8 cellular contexts compared by ENCODE assay signal in the genomic region with DNA sequence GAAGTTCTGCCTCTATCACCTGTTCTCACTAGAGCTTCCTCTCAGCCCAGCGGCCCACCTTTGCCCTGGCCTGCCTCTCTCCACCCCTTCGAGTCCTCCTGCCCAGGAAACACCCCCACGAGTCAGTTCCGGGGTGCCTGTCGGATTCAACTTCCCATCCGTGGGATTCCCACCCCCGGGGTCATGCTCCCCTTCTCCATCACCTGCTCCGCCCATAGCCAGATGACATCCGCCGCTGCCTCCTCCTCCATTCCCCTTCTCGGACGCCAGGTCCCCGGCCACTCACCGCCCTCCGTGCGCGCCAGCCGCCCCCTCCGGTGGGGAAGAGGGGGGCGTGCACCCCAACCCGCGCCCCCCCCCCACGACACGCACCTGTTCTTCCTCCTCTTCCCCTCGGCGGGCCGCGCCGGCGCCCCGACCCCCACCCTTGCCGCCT. TPM values are rescaled to one million over a fixed set of nuclear protein-coding genes. Genes with fewer than 3 reads are reported as not detected.
DNase-seq lines count a peak whose midpoint lies in the region; ATAC-seq and TF ChIP-seq lines count a peak whose summit lies in the region.

No MANE protein-coding gene starts in this region.

- TF ChIP-seq CTCF in osteocyte (IDR thresholded peaks at IDR 0.05) = no peak

- H3K27ac Mint-ChIP-seq in osteocyte (ENCODE audit: unreplicated experiment) = peak overlapping the region; percentile 88

- H3K27ac ChIP-seq in thymus (ENCODE audit: low read depth) = peak overlapping the region; percentile 95

- peaks cover 6% of the 10 kb centered on the region for H3K4me1 ChIP-seq in thymus (ENCODE audit: control insufficient read depth, insufficient read depth, low read length)

- WGBS in thymus = 1% methylated on average over 32 of the region's 32 CpGs

- peaks cover 27% of the 10 kb centered on the region for H3K4me1 Mint-ChIP-seq in osteocyte (ENCODE audit: unreplicated experiment)

- H3K9me3 ChIP-seq in thymus (ENCODE audit: control insufficient read depth) = no peaks in the 10 kb centered on the region

- H3K36me3 ChIP-seq in thymus (ENCODE audit: control insufficient read depth, insufficient read depth) = peaks cover 6% of the 10 kb centered on the region

- peak overlapping the region; percentile 99 for H3K4me3 Mint-ChIP-seq in osteocyte (ENCODE audit: unreplicated experiment)

- H3K9me3 Mint-ChIP-seq in osteocyte (ENCODE audit: unreplicated experiment) = no peaks in the 10 kb centered on the region

- DNase-seq in A172 (ENCODE audit: low spot score) = peak; percentile 52
- peak; percentile 64 for DNase-seq in RKO (ENCODE audit: low spot score)
- peak; percentile 67 for DNase-seq in activated gamma-delta T cell treated with Interleukin-2 at 50 U/mL for 16 hours
- DNase-seq in globus pallidus (ENCODE audit: low spot score) = peak; percentile 49
- DNase-seq in osteocyte (ENCODE audit: extremely low spot score, unreplicated experiment) = no peak

- peaks cover 3% of the 10 kb centered on the region for H3K36me3 Mint-ChIP-seq in osteocyte (ENCODE audit: unreplicated experiment)

- no peaks in the 10 kb centered on the region for H3K27me3 ChIP-seq in thymus (ENCODE audit: control insufficient read depth, insufficient read depth)

- peak overlapping the region; percentile 98 for H3K4me3 ChIP-seq in thymus (ENCODE audit: low read length)

- ATAC-seq in GM18511 (IDR thresholded peaks at IDR 0.05; ENCODE audit: unreplicated experiment) (peak; percentile 50), HG03064 (IDR thresholded peaks at IDR 0.05; ENCODE audit: low read depth, unreplicated experiment) (peak; percentile 33)

- no peaks in the 10 kb centered on the region for H3K27me3 Mint-ChIP-seq in osteocyte (ENCODE audit: unreplicated experiment)

RNA-seq across cellular contexts. Expression of a gene that starts 0.8 kb away (rescaled TPM):
- total RNA-seq in A172 (2014; rRNA removed; shearing (Covaris generic)) = 4.3 and 4.5 TPM in 2 replicates
- total RNA-seq in osteocyte = 61.7 and 70.3 TPM in 2 replicates
- 22.4 TPM for polyA plus RNA-seq in thymus

Comparison
In these comparisons a context has a peak if more than half of its experiments do, and no peak if none do; other contexts are left out.
1. RNA of a gene that starts 0.8 kb away (total RNA-seq): 61.7 to 70.3 TPM in osteocyte; 4.3 to 4.5 TPM in A172; every median in the first group is over 10 times any median in the second.